8 cellular contexts compared by ENCODE assay signal in the genomic region with DNA sequence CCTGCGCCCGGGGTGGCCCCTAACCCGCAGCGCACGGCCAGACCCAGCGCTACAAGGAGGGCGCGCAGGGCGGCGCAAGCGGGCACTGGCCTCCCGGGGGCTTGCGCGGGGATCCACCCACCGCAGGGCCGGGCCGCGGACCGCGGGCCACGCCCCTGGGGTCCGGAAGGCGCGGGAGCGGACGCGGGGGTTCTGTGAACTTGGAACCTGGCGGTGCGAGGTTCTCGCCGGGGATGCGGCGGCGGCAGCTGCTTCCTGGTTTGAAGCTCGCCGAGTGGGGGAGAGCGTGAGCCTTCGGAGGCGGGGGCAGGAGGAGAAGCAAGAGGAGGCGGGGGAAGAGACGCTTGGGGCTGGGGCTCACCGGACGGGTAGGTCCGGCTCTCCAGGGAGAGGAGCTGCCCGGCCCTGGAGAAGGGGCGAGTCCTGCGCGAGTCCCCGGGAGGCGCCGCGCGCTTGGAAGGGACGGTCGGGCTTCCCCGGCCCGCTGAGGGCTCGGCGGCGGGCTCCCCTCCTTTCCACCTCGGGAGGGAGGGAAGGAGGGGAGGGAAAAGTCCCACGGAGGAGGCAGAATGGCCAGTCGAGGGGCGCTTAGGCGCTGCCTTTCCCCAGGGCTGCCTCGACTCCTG. TPM values are rescaled to one million over a fixed set of nuclear protein-coding genes. Genes with fewer than 3 reads are reported as not detected.
DNase-seq lines count a peak whose midpoint lies in the region; ATAC-seq and TF ChIP-seq lines count a peak whose summit lies in the region.

A gene (plus strand): TSS at position 195 of the 626 bp plus-strand sequence. CDS start 523 bp downstream, outside the sequence.

- H4K20me1 ChIP-seq in SK-N-SH (ENCODE audit: insufficient read depth), result no peaks in the 10 kb centered on the region

- H3K27ac ChIP-seq in HUES6 (ENCODE audit: low read depth, low read length) (no peak within 1 kb of the TSS), SK-N-SH (ENCODE audit: low read depth in 2 of 2, low read length in 1 of 2) (no peak within 1 kb of the TSS), transverse colon (peak within 1 kb of the TSS; percentile 71 to 79 (median 75))

- in situ Hi-C loops in transverse colon (cut with MboI; ENCODE audit: low pct_ligation_motif_present in 1 of 4, low pct_unique_long_range_greater_than_20kb in 1 of 4, low sequenced_read_pairs in 3 of 4), result no loop called here

- H3K9ac ChIP-seq in HUES6 (ENCODE audit: low read length) (peak within 1 kb of the TSS; percentile 43), SK-N-SH (peak within 1 kb of the TSS; percentile 54; the same call in 1 of the 2 replicates)

- H3K27me3 ChIP-seq in HUES6 (ENCODE audit: control insufficient read depth, insufficient read depth, low read length), result peaks cover 44% of the 10 kb centered on the region
- peaks cover 10% of the 10 kb centered on the region for H3K27me3 ChIP-seq in SK-N-SH (ENCODE audit: insufficient read depth)
- H3K27me3 ChIP-seq in transverse colon, result peaks cover 34% of the 10 kb centered on the region

- WGBS in SK-N-SH (ENCODE audit: low lambda C conversion rate), result 2% methylated on average over 21 of the region's 66 CpGs
- WGBS in transverse colon (ENCODE audit: low coverage in 1 of 2), 2 donors, result 1% methylated on average over 30 of the region's 66 CpGs; no CpG with 5 or more reads in 1 of the 2 donors

- H3K4me3 ChIP-seq in HUES6 (ENCODE audit: low read depth, low read length) (peak within 1 kb of the TSS; percentile 76), SK-N-SH (ENCODE audit: low read depth in 2 of 2, low read length in 1 of 2) (peak within 1 kb of the TSS; percentile 62 to 65), transverse colon (peak within 1 kb of the TSS; percentile 43 to 71 (median 60))

- peaks cover 6% of the 10 kb centered on the region for H3K9me3 ChIP-seq in HUES6 (ENCODE audit: control insufficient read depth, insufficient read depth, low read depth, low read length)
- 0 out of 2 replicates have a peak, but pooled peaks cover 9% of the 10 kb centered on the region for H3K9me3 ChIP-seq in SK-N-SH
- H3K9me3 ChIP-seq in transverse colon, result no peaks in the 10 kb centered on the region

- peaks cover 12% of the 10 kb centered on the region for H3K4me1 ChIP-seq in HUES6 (ENCODE audit: control insufficient read depth, insufficient read depth, low read length)
- H3K4me1 ChIP-seq in SK-N-SH (ENCODE audit: control insufficient read depth in 1 of 2, insufficient read depth in 2 of 2, low read depth in 1 of 2, low read length in 1 of 2), result peaks cover 0 to 10% of the 10 kb centered on the region in 2 experiments; a peak in 1 of 4 replicates
- H3K4me1 ChIP-seq in transverse colon, result peaks cover 3 to 19% (median 16%) of the 10 kb centered on the region in 4 donors

- peak within 1 kb of the TSS; percentile 88 for H3K4me2 ChIP-seq in SK-N-SH

- CTCF ChIA-PET in SK-N-SH (lab: Yijun Ruan, JAX), result interaction anchor here (1.0 to 1.5 kb wide), 3 partner anchors 11 to 41 kb away, joined by 4 to 5 read pairs (median 5); a partner anchor contains a TSS

- peak; percentile 59 for ATAC-seq in GM18909 (IDR thresholded peaks at IDR 0.05; ENCODE audit: poor library complexity, unreplicated experiment)

- H2AFZ ChIP-seq in SK-N-SH (ENCODE audit: low read depth), result peak within 1 kb of the TSS; percentile 89

- no peaks in the 10 kb centered on the region for H3K9me2 ChIP-seq in SK-N-SH

- H3K36me3 ChIP-seq in HUES6 (ENCODE audit: control insufficient read depth, insufficient read depth, low read length) (no peaks in the 10 kb centered on the region), SK-N-SH (replicated peaks in 1 of 2; ENCODE audit: control insufficient read depth in 1 of 2, insufficient read depth in 2 of 2, low read length in 1 of 2) (no peaks in the 10 kb centered on the region), transverse colon (no peaks in the 10 kb centered on the region)

- peak; percentile 60 for TF ChIP-seq POLR2A in transverse colon (IDR thresholded peaks at IDR 0.05)

- intact Hi-C loops in head of caudate nucleus (cut with DNase I), result no loop called here
- intact Hi-C loops in posterior cingulate gyrus (cut with DNase I), result loop anchor here (10.0 kb wide), 1 partner anchor 113 kb away; no protein-coding TSS in a partner anchor
- intact Hi-C loops in transverse colon (cut with DNase I; ENCODE audit: low total_unique reads), result no loop called here

- TF ChIP-seq EP300 in SK-N-SH (IDR thresholded peaks at IDR 0.05; ENCODE audit: borderline replicate concordance in 1 of 2, low read depth in 1 of 2, low read length in 1 of 2) (no peak), transverse colon (IDR thresholded peaks at IDR 0.05; ENCODE audit: low read depth) (no peak)

- DNase-seq in 8988T (peak; percentile 72), SK-N-SH (peak; percentile 82), head of caudate nucleus (peak; percentile 26 to 86 (median 68)), posterior cingulate gyrus (peak in 7 of 10 donors; percentile 6 to 87 (median 34)), transverse colon (peak; percentile 79)
- DNase-seq in activated naive CD4-positive, alpha-beta T cell treated with anti-CD3 and anti-CD28 coated beads, Interleukin-2, amount 50 U/mL, for 16 hours, result peak; percentile 85

- TF ChIP-seq CTCF in SK-N-SH (IDR thresholded peaks at IDR 0.05), result 0 out of 2 replicates have a peak, but pooled peaks have one; percentile 20
- TF ChIP-seq CTCF in transverse colon (IDR thresholded peaks at IDR 0.05), result peak in 1 of 5 experiments; percentile 6

- no peaks in the 10 kb centered on the region for H3K79me2 ChIP-seq in SK-N-SH (ENCODE audit: insufficient read depth)

- POLR2A ChIA-PET in SK-N-SH (lab: Yijun Ruan, JAX), result no interaction called here

- TF ChIP-seq RAD21 in SK-N-SH (IDR thresholded peaks at IDR 0.05; ENCODE audit: low read length), result no peak

- H3F3A ChIP-seq in SK-N-SH (replicated peaks; ENCODE audit: insufficient read depth), result no peaks in the 10 kb centered on the region

TF ChIP-seq in SK-N-SH, 30 proteins besides CTCF, POLR2A, EP300 and RAD21:
- TF ChIP-seq SMC3 (IDR thresholded peaks at IDR 0.05; ENCODE audit: low read depth, low read length) (no peak), POLR2AphosphoS5 (IDR thresholded peaks at IDR 0.05; ENCODE audit: low read depth, low read length) (no peak), FOXJ3 (CRISPR knock-in tag; IDR thresholded peaks at IDR 0.05) (no peak), ELF1 (IDR thresholded peaks at IDR 0.05) (peak; percentile 78), MXI1 (IDR thresholded peaks at IDR 0.05; ENCODE audit: low read depth, low read length) (no peak), YY1 (IDR thresholded peaks at IDR 0.05; ENCODE audit: low read depth) (no peak), NRF1 (IDR thresholded peaks at IDR 0.05; ENCODE audit: low read depth, low read length) (0 out of 2 replicates have a peak, but pooled peaks have one; percentile 10)
- TF ChIP-seq, protein P1, sequence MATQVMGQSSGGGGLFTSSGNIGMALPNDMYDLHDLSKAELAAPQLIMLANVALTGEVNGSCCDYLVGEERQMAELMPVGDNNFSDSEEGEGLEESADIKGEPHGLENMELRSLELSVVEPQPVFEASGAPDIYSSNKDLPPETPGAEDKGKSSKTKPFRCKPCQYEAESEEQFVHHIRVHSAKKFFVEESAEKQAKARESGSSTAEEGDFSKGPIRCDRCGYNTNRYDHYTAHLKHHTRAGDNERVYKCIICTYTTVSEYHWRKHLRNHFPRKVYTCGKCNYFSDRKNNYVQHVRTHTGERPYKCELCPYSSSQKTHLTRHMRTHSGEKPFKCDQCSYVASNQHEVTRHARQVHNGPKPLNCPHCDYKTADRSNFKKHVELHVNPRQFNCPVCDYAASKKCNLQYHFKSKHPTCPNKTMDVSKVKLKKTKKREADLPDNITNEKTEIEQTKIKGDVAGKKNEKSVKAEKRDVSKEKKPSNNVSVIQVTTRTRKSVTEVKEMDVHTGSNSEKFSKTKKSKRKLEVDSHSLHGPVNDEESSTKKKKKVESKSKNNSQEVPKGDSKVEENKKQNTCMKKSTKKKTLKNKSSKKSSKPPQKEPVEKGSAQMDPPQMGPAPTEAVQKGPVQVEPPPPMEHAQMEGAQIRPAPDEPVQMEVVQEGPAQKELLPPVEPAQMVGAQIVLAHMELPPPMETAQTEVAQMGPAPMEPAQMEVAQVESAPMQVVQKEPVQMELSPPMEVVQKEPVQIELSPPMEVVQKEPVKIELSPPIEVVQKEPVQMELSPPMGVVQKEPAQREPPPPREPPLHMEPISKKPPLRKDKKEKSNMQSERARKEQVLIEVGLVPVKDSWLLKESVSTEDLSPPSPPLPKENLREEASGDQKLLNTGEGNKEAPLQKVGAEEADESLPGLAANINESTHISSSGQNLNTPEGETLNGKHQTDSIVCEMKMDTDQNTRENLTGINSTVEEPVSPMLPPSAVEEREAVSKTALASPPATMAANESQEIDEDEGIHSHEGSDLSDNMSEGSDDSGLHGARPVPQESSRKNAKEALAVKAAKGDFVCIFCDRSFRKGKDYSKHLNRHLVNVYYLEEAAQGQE (IDR thresholded peaks at IDR 0.05; ENCODE audit: low read depth, low read length), result no peak
- TF ChIP-seq, protein P2, sequence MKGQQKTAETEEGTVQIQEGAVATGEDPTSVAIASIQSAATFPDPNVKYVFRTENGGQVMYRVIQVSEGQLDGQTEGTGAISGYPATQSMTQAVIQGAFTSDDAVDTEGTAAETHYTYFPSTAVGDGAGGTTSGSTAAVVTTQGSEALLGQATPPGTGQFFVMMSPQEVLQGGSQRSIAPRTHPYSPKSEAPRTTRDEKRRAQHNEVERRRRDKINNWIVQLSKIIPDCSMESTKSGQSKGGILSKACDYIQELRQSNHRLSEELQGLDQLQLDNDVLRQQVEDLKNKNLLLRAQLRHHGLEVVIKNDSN (IDR thresholded peaks at IDR 0.05; ENCODE audit: borderline replicate concordance, low read depth), result no peak
- TF ChIP-seq, protein P3, sequence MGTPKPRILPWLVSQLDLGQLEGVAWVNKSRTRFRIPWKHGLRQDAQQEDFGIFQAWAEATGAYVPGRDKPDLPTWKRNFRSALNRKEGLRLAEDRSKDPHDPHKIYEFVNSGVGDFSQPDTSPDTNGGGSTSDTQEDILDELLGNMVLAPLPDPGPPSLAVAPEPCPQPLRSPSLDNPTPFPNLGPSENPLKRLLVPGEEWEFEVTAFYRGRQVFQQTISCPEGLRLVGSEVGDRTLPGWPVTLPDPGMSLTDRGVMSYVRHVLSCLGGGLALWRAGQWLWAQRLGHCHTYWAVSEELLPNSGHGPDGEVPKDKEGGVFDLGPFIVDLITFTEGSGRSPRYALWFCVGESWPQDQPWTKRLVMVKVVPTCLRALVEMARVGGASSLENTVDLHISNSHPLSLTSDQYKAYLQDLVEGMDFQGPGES (IDR thresholded peaks at IDR 0.05; ENCODE audit: low read depth, low read length), result no peak

RNA-seq across cellular contexts. Expression of the gene that starts here (rescaled TPM):
- 3.9 and 4.2 TPM in 2 replicates for polyA plus RNA-seq in SK-N-SH (2012; rRNA removed)
- 3.2 and 3.6 TPM in 2 replicates for polyA plus RNA-seq in SK-N-SH (2012; cell fraction: cytosol; rRNA removed)
- 4.2 and 5.0 TPM in 2 replicates for polyA plus RNA-seq in SK-N-SH (2012; cell fraction: nucleus; rRNA removed)
- 10 to 100 TPM; 12.4 to 38.9 (median 27.0) TPM for total RNA-seq in transverse colon

Comparison
In these comparisons a context has a peak if more than half of its experiments do, and no peak if none do; other contexts are left out.
1. DNase-seq: peak in every context shown above with its lines; median percentile 85 in activated naive CD4-positive, alpha-beta T cell treated with anti-CD3 and anti-CD28 coated beads, Interleukin-2, amount 50 U/mL, for 16 hours; 82 in SK-N-SH; 79 in transverse colon; 72 in 8988T; 68 in head of caudate nucleus; 34 in posterior cingulate gyrus.
2. H3K27ac ChIP-seq: peak in transverse colon (4 of 4); none in HUES6 (single experiment) and SK-N-SH (0 of 2).
3. Peak in every context shown above with its lines, with median percentiles within 50 percentile points of each other: H3K4me3 ChIP-seq.